In genomic region chr15:88652456-88653199, GRCh38 we compare ENCODE assay signal across 13 cellular contexts. TPM values are rescaled to one million over a fixed set of nuclear protein-coding genes. Genes with fewer than 3 reads are reported as not detected.
A peak's percentile ranks its signal among the peaks of the same experiment; 100 is the strongest.
DNase-seq lines count a peak whose midpoint lies in the region; ATAC-seq and TF ChIP-seq lines count a peak whose summit lies in the region.
"Had no signal": no experiment of that assay in that cellular context is flagged by ENCODE, and none has a peak within 500 bp of the region (broad histone marks: within the 10 kb centered on the region; RNA-seq: fewer than 3 reads in every experiment).

No MANE protein-coding gene starts in this region.

- H4K5ac ChIP-seq in H9 (ENCODE audit: insufficient read length, low read depth, low read length): no peak overlapping the region

- H3K56ac ChIP-seq in H9 (ENCODE audit: insufficient read length, low read depth, low read length): no peak overlapping the region

- H4K8ac ChIP-seq in H9 (replicated peaks; ENCODE audit: insufficient read length, low read depth, low read length): no peak overlapping the region

- no peak overlapping the region for H3K9ac ChIP-seq in H9 (ENCODE audit: extremely low read depth, insufficient read length, low read length)
- no peak overlapping the region for H3K9ac ChIP-seq in neural progenitor cell

- H3K4me2 ChIP-seq in H9 (ENCODE audit: insufficient read depth, insufficient read length, low read length) (no peak overlapping the region), neural progenitor cell (no peak overlapping the region)
- H3K4me2 ChIP-seq: PC-9 had no signal

- no peak for TF ChIP-seq CTCF in H9 (conservative IDR thresholded peaks at IDR 0.05)
- TF ChIP-seq CTCF in neural progenitor cell (IDR thresholded peaks at IDR 0.05): no peak

- no peak overlapping the region for H2BK15ac ChIP-seq in H9 (ENCODE audit: low read depth, low read length)

- no peak overlapping the region for H2BK120ac ChIP-seq in H9 (ENCODE audit: low read depth, low read length, poor library complexity, severe bottlenecking)

- DNase-seq in CD8-positive, alpha-beta memory T cell: no peak
- no peak for DNase-seq in H9
- DNase-seq in neural progenitor cell (ENCODE audit: low spot score): no peak
- DNase-seq in A172 (ENCODE audit: low spot score): no peak
- DNase-seq: foreskin fibroblast, PC-9 had no signal

- no peak overlapping the region for H2BK12ac ChIP-seq in H9 (ENCODE audit: insufficient read length, low read depth, low read length)

- H3K27me3 Mint-ChIP-seq in CD8-positive, alpha-beta memory T cell: no peaks in the 10 kb centered on the region
- peaks cover 2% of the 10 kb centered on the region for H3K27me3 Mint-ChIP-seq in H9 (ENCODE audit: low read depth)
- no peaks in the 10 kb centered on the region for H3K27me3 Mint-ChIP-seq in activated naive CD8-positive, alpha-beta T cell
- peaks cover 13% of the 10 kb centered on the region for H3K27me3 Mint-ChIP-seq in neural progenitor cell (ENCODE audit: insufficient read depth, low read depth)

- H3K4ac ChIP-seq in H9 (ENCODE audit: low read depth, low read length): no peak overlapping the region

- H2AFZ ChIP-seq in H9 (ENCODE audit: low read length) (no peak overlapping the region), neural progenitor cell (replicated peaks) (no peak overlapping the region)
- H2AFZ ChIP-seq: PC-9 had no signal

- no peaks in the 10 kb centered on the region for H3K27me3 ChIP-seq in CD8-positive, alpha-beta memory T cell (ENCODE audit: insufficient read depth, low read length, poor library complexity, severe bottlenecking)
- H3K27me3 ChIP-seq in H9 (ENCODE audit: insufficient read depth, low read length) (no peaks in the 10 kb centered on the region), neural progenitor cell (no peaks in the 10 kb centered on the region)
- H3K27me3 ChIP-seq: ascending aorta, dorsolateral prefrontal cortex, right atrium auricular region had no signal

- H4K20me1 ChIP-seq in H9 (ENCODE audit: control insufficient read depth, insufficient read depth, insufficient read length) (no peaks in the 10 kb centered on the region), neural progenitor cell (ENCODE audit: low read depth) (no peaks in the 10 kb centered on the region)

- H3K9me3 Mint-ChIP-seq in CD8-positive, alpha-beta memory T cell: no peaks in the 10 kb centered on the region
- H3K9me3 Mint-ChIP-seq in H9 (no peaks in the 10 kb centered on the region), neural progenitor cell (no peaks in the 10 kb centered on the region)
- H3K9me3 Mint-ChIP-seq in activated naive CD8-positive, alpha-beta T cell (ENCODE audit: low read depth): no peaks in the 10 kb centered on the region
- H3K9me3 Mint-ChIP-seq: T-helper 1 cell treated with Interleukin-12 subunit alpha and Interleukin-12 subunit beta and Interleukin-4 antibody, amounts not matched to agents 30 μg/mL and 1 μg/mL, for 36 hours had no signal

- H3K18ac ChIP-seq in H9 (ENCODE audit: insufficient read length, low read depth, low read length): no peak overlapping the region

- no peaks in the 10 kb centered on the region for H3K23me2 ChIP-seq in H9 (ENCODE audit: insufficient read length, low read depth, low read length, poor library complexity, severe bottlenecking)

- peaks cover 6% of the 10 kb centered on the region for H3K36me3 ChIP-seq in CD8-positive, alpha-beta memory T cell (ENCODE audit: insufficient read depth, low read length)
- H3K36me3 ChIP-seq in neural progenitor cell: no peaks in the 10 kb centered on the region
- H3K36me3 ChIP-seq: ascending aorta, right atrium auricular region had no signal

- no peak overlapping the region for H4K91ac ChIP-seq in H9 (ENCODE audit: insufficient read length, low read depth, low read length)

- no peak overlapping the region for H2AK5ac ChIP-seq in H9 (ENCODE audit: insufficient read length, low read length)

- H3T11ph ChIP-seq in H9 (ENCODE audit: low read length): no peak overlapping the region

- no peak overlapping the region for H2BK20ac ChIP-seq in H9 (ENCODE audit: low read depth, low read length, poor library complexity, severe bottlenecking)

- WGBS in H9 (ENCODE audit: extremely low coverage, insufficient read length, low lambda C conversion rate): no CpG with 5 or more reads among the region's 8 CpGs

- POLR2A ChIA-PET in CD8-positive, alpha-beta memory T cell (lab: Charles Lee): interaction anchor here (0.6 to 1.6 kb wide), 2 partner anchors 14 to 25 kb away, joined by 3 to 4 read pairs; partner anchors contain the start of gene ISG20

- H3K79me2 ChIP-seq in H9 (ENCODE audit: insufficient read depth, low read length) (no peaks in the 10 kb centered on the region), neural progenitor cell (ENCODE audit: low read depth) (no peaks in the 10 kb centered on the region)

- H2BK5ac ChIP-seq in H9 (ENCODE audit: insufficient read length, low read length): no peak overlapping the region

- H3K9me3 ChIP-seq in CD8-positive, alpha-beta memory T cell (ENCODE audit: low read length): no peaks in the 10 kb centered on the region
- H3K9me3 ChIP-seq in H9 (ENCODE audit: control insufficient read depth, low read depth, low read length): no peaks in the 10 kb centered on the region
- no peaks in the 10 kb centered on the region for H3K9me3 ChIP-seq in neural progenitor cell (ENCODE audit: low read depth)
- H3K9me3 ChIP-seq: ascending aorta, right atrium auricular region had no signal

- peak overlapping the region; percentile 60 to 98 (median 86) for H3K27ac Mint-ChIP-seq in CD8-positive, alpha-beta memory T cell
- H3K27ac Mint-ChIP-seq in H9: peak overlapping the region in 2 of 3 experiments; percentile 33 to 92; a peak in 3 of 7 replicates
- peak overlapping the region; percentile 87 for H3K27ac Mint-ChIP-seq in activated naive CD8-positive, alpha-beta T cell
- H3K27ac Mint-ChIP-seq in neural progenitor cell: peak overlapping the region; percentile 74
- H3K27ac Mint-ChIP-seq: T-helper 1 cell treated with Interleukin-12 subunit alpha and Interleukin-12 subunit beta and Interleukin-4 antibody, amounts not matched to agents 30 μg/mL and 1 μg/mL, for 36 hours had no signal

- H3K23ac ChIP-seq in H9 (ENCODE audit: insufficient read length, low read depth, low read length): no peak overlapping the region

- no peaks in the 10 kb centered on the region for H3K79me1 ChIP-seq in H9 (ENCODE audit: insufficient read depth, low read depth, low read length, poor library complexity, severe bottlenecking)

- CTCF ChIA-PET in CD8-positive, alpha-beta memory T cell (lab: Charles Lee): interaction anchor here (1.3 to 11.6 kb wide), 2 partner anchors 27 to 49 kb away, joined by 3 to 88 read pairs; no protein-coding TSS in a partner anchor

- H3K27ac ChIP-seq in CD8-positive, alpha-beta memory T cell (ENCODE audit: low read depth, low read length): no peak overlapping the region
- H3K27ac ChIP-seq in H9 (ENCODE audit: insufficient read length, low read depth, low read length) (no peak overlapping the region), neural progenitor cell (no peak overlapping the region)
- H3K27ac ChIP-seq: ascending aorta, PC-9, right atrium auricular region had no signal

- H3K4me1 Mint-ChIP-seq in CD8-positive, alpha-beta memory T cell: peaks cover 74 to 91% (median 79%) of the 10 kb centered on the region in 3 donors
- peaks cover 27 to 30% of the 10 kb centered on the region in 2 experiments for H3K4me1 Mint-ChIP-seq in H9
- H3K4me1 Mint-ChIP-seq in activated naive CD8-positive, alpha-beta T cell (ENCODE audit: low read depth): peaks cover 84% of the 10 kb centered on the region
- peaks cover 23% of the 10 kb centered on the region for H3K4me1 Mint-ChIP-seq in neural progenitor cell

- ATAC-seq in HG02798 (IDR thresholded peaks at IDR 0.05; ENCODE audit: poor library complexity, unreplicated experiment): no peak
- ATAC-seq in HG03159 (IDR thresholded peaks at IDR 0.05; ENCODE audit: unreplicated experiment): no peak

- H3K4me3 ChIP-seq in CD8-positive, alpha-beta memory T cell (ENCODE audit: low read length): no peak overlapping the region
- H3K4me3 ChIP-seq in neural progenitor cell: no peak overlapping the region
- H3K4me3 ChIP-seq: ascending aorta, dorsolateral prefrontal cortex, PC-9, right atrium auricular region had no signal

- no peak overlapping the region for H3K14ac ChIP-seq in H9 (ENCODE audit: insufficient read depth, low read length)

- peaks cover 3% of the 10 kb centered on the region for H3F3A ChIP-seq in neural progenitor cell (ENCODE audit: low read depth)

- peaks cover 0 to 73% (median 9%) of the 10 kb centered on the region in 3 donors for H3K36me3 Mint-ChIP-seq in CD8-positive, alpha-beta memory T cell
- H3K36me3 Mint-ChIP-seq in H9 (ENCODE audit: insufficient read depth in 1 of 3, low read depth in 3 of 3): no peaks in the 10 kb centered on the region
- no peaks in the 10 kb centered on the region for H3K36me3 Mint-ChIP-seq in activated naive CD8-positive, alpha-beta T cell
- no peaks in the 10 kb centered on the region for H3K36me3 Mint-ChIP-seq in neural progenitor cell

- H3K4me3 Mint-ChIP-seq in CD8-positive, alpha-beta memory T cell: peak overlapping the region in 2 of 7 donors; percentile 28 to 34
- H3K4me3 Mint-ChIP-seq in H9 (no peak overlapping the region), neural progenitor cell (no peak overlapping the region)
- H3K4me3 Mint-ChIP-seq in activated naive CD8-positive, alpha-beta T cell: peak overlapping the region; percentile 48
- H3K4me3 Mint-ChIP-seq: T-helper 1 cell treated with Interleukin-12 subunit alpha and Interleukin-12 subunit beta and Interleukin-4 antibody, amounts not matched to agents 30 μg/mL and 1 μg/mL, for 36 hours had no signal

- peaks cover 94% of the 10 kb centered on the region for H3K4me1 ChIP-seq in CD8-positive, alpha-beta memory T cell (ENCODE audit: insufficient read depth, low read length)
- H3K4me1 ChIP-seq in H9 (ENCODE audit: insufficient read depth, low read length) (no peaks in the 10 kb centered on the region; the same call in 1 of the 2 replicates), neural progenitor cell (no peaks in the 10 kb centered on the region)
- H3K4me1 ChIP-seq: ascending aorta had no signal

RNA-seq across cellular contexts. Expression of gene ISG20, which starts 13.8 kb away (rescaled TPM):
- 10 to 100 TPM; 22.5 to 27.2 TPM for total RNA-seq in CD8-positive, alpha-beta memory T cell
- 572 TPM for polyA plus RNA-seq in CD8-positive, alpha-beta memory T cell
- 4.4 and 7.4 TPM in 2 replicates for total RNA-seq in H9 (2021)
- 0.56 and 0.65 TPM in 2 replicates for total RNA-seq in neural progenitor cell (ENCODE audit: low replicate concordance)
- 3.8 and 7.7 TPM in 2 replicates for total RNA-seq in A172 (2014; rRNA removed; shearing (Covaris generic))

RNA-seq across cellular contexts. Expression of gene AEN, which starts 31.5 kb away (rescaled TPM):
- 100 to 1,000 TPM; 109 TPM for total RNA-seq in CD8-positive, alpha-beta memory T cell
- polyA plus RNA-seq in CD8-positive, alpha-beta memory T cell: 22.8 TPM
- total RNA-seq in H9 (2021): 132 and 136 TPM in 2 replicates
- total RNA-seq in neural progenitor cell (ENCODE audit: low replicate concordance): 35.0 and 60.9 TPM in 2 replicates
- total RNA-seq in A172 (2014; rRNA removed; shearing (Covaris generic)): 32.7 and 37.0 TPM in 2 replicates
